In the genomic region with DNA sequence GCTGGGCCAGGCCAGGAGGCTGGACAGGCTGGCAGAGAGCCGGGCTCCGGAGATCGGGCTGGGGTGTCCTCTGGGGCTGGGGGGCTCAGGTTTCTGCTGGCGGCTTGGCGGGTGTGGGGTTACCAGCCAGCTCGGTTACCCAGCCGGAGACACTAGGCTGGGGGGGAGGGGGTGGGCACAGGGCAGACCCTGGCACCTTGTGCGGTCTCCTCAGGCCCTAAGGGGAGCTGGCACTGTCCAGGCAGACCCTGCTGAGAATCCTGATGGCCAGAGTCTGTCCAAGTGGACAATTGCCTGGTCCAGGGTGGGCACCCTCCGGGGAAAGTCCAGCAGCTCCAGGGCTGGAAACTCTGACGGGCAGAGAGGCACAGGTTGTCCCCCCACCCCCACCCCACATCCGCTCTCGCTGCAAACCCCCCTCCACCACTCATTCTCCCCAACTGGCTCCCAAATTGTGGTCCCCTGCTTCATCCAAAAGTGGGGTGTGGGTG, we compare ENCODE assay signal across 11 cellular contexts. TPM values are rescaled to one million over a fixed set of nuclear protein-coding genes. Genes with fewer than 3 reads are reported as not detected.
DNase-seq lines count a peak whose midpoint lies in the region; ATAC-seq and TF ChIP-seq lines count a peak whose summit lies in the region.
"Had no signal": no experiment of that assay in that cellular context is flagged by ENCODE, and none has a peak within 500 bp of the region (broad histone marks: within the 10 kb centered on the region; RNA-seq: fewer than 3 reads in every experiment).

No MANE protein-coding gene starts in this region.

- peak; percentile 73 for DNase-seq in activated CD4-positive, alpha-beta T cell treated with anti-CD3 and anti-CD28 coated beads for 36 hours
- DNase-seq in activated CD4-positive, alpha-beta T cell treated with anti-CD3 and anti-CD28 coated beads, Interleukin-2, amount 50 U/mL, for 1 hour, result no peak
- DNase-seq in left lung (no peak), stomach (no peak), NOMO-1 treated with dmso at 0.1 percent for 144 hours (lab: John Stamatoyannopoulos, UW; ENCODE audit: unreplicated experiment) (no peak)
- DNase-seq: nucleus accumbens; stimulated activated CD8-positive, alpha-beta memory T cell treated with anti-CD3 and anti-CD28 coated beads, Interleukin-4, amount 100 ng/mL, for 48 hours had no signal

- H3K4me1 ChIP-seq in left lung (peaks cover 46 to 98% of the 10 kb centered on the region in 2 donors), stomach (peaks cover 95 to 100% (median 98%) of the 10 kb centered on the region in 4 donors)

- no peaks in the 10 kb centered on the region for H3K9me3 Mint-ChIP-seq in activated CD4-positive, alpha-beta T cell treated with anti-CD3 and anti-CD28 coated beads for 36 hours (ENCODE audit: low read depth)
- no peaks in the 10 kb centered on the region for H3K9me3 Mint-ChIP-seq in activated naive CD8-positive, alpha-beta T cell (ENCODE audit: low read depth)

- POLR2A ChIA-PET in activated CD4-positive, alpha-beta T cell treated with anti-CD3 and anti-CD28 coated beads for 36 hours (lab: Charles Lee), result interaction anchor here (0.9 kb wide), 1 partner anchor 48 kb away, joined by 3 read pairs; no protein-coding TSS in a partner anchor

- H3K4me1 Mint-ChIP-seq in activated CD4-positive, alpha-beta T cell treated with anti-CD3 and anti-CD28 coated beads for 36 hours, result peaks cover 68% of the 10 kb centered on the region
- peaks cover 68% of the 10 kb centered on the region for H3K4me1 Mint-ChIP-seq in activated naive CD8-positive, alpha-beta T cell (ENCODE audit: low read depth)

- H3K27me3 Mint-ChIP-seq in activated CD4-positive, alpha-beta T cell treated with anti-CD3 and anti-CD28 coated beads for 36 hours, result no peaks in the 10 kb centered on the region
- H3K27me3 Mint-ChIP-seq in activated naive CD8-positive, alpha-beta T cell, result no peaks in the 10 kb centered on the region

- H3K4me3 Mint-ChIP-seq in activated CD4-positive, alpha-beta T cell treated with anti-CD3 and anti-CD28 coated beads for 36 hours, result peak overlapping the region; percentile 99
- no peak overlapping the region for H3K4me3 Mint-ChIP-seq in activated naive CD8-positive, alpha-beta T cell

- no peak for ATAC-seq in activated CD4-positive, alpha-beta T cell treated with anti-CD3 and anti-CD28 coated beads for 36 hours
- ATAC-seq in left lung, result no peak
- ATAC-seq in HG02870 (IDR thresholded peaks at IDR 0.05; ENCODE audit: unreplicated experiment), result no peak
- ATAC-seq in HG03196 (IDR thresholded peaks at IDR 0.05; ENCODE audit: unreplicated experiment), result no peak

- CTCF ChIA-PET in activated CD4-positive, alpha-beta T cell treated with anti-CD3 and anti-CD28 coated beads for 36 hours (lab: Charles Lee), result interaction anchor here (0.5 to 3.7 kb wide), 7 partner anchors 8 to 93 kb away, joined by 3 to 28 read pairs (median 4); partner anchors contain the start of gene FLAD1

- peak overlapping the region in 1 of 2 donors; percentile 96 for H3K4me3 ChIP-seq in left lung
- peak overlapping the region; percentile 19 to 47 (median 34) for H3K4me3 ChIP-seq in stomach

- 71 to 84% (median 75%) methylated on average over 7 to 12 of the region's 12 CpGs for WGBS in stomach, 5 donors

- peak overlapping the region; percentile 96 for H3K27ac Mint-ChIP-seq in activated CD4-positive, alpha-beta T cell treated with anti-CD3 and anti-CD28 coated beads for 36 hours
- peak overlapping the region; percentile 50 for H3K27ac Mint-ChIP-seq in activated naive CD8-positive, alpha-beta T cell

- H3K9me3 ChIP-seq in left lung (no peaks in the 10 kb centered on the region), stomach (no peaks in the 10 kb centered on the region)

- intact Hi-C loops in activated CD4-positive, alpha-beta T cell treated with anti-CD3 and anti-CD28 coated beads for 36 hours (cut with DNase I, micrococcal nuclease), result loop anchor here in 1 of 2 experiments (1.0 to 10.0 kb wide), 3 partner anchors 8 to 1496 kb away; partner anchors contain the start of genes MEF2D and PMF1
- intact Hi-C loops in left lung (cut with DNase I) (no loop called here), stomach (cut with DNase I; ENCODE audit: low total_unique reads) (no loop called here)

- H3K27ac ChIP-seq in left lung (peak overlapping the region; percentile 59 to 95), stomach (peak overlapping the region; percentile 96 to 100 (median 99))

- H3K27me3 ChIP-seq in left lung (no peaks in the 10 kb centered on the region), stomach (no peaks in the 10 kb centered on the region)

- H3K36me3 Mint-ChIP-seq in activated CD4-positive, alpha-beta T cell treated with anti-CD3 and anti-CD28 coated beads for 36 hours (ENCODE audit: low read depth), result peaks cover 45% of the 10 kb centered on the region
- H3K36me3 Mint-ChIP-seq in activated naive CD8-positive, alpha-beta T cell, result no peaks in the 10 kb centered on the region

- TF ChIP-seq CTCF in left lung (IDR thresholded peaks at IDR 0.05), result no peak
- no peak for TF ChIP-seq CTCF in stomach (IDR thresholded peaks at IDR 0.05)

- H3K36me3 ChIP-seq in left lung, result peaks cover 0 to 16% of the 10 kb centered on the region in 2 donors
- peaks cover 6 to 27% (median 19%) of the 10 kb centered on the region in 4 donors for H3K36me3 ChIP-seq in stomach

- TF ChIP-seq EP300 in stomach (IDR thresholded peaks at IDR 0.05), result no peak

- TF ChIP-seq POLR2A in stomach (IDR thresholded peaks at IDR 0.05), result no peak

RNA-seq across cellular contexts. Expression of gene ZBTB7B, which starts 6.7 kb away (rescaled TPM):
- 100 to 1,000 TPM in 1 of 2 experiments, 10 to 100 TPM in 1; 94.0 to 105 TPM for total RNA-seq in activated CD4-positive, alpha-beta T cell treated with anti-CD3 and anti-CD28 coated beads for 36 hours
- total RNA-seq in left lung (100 to 1,000 TPM in 1 of 2 donors, 10 to 100 TPM in 1; 60.5 to 104 TPM), stomach (100 to 1,000 TPM in 1 of 5 donors, 10 to 100 TPM in 4; 32.3 to 134 (median 53.9) TPM)
- 10 to 100 TPM; 29.6 to 39.5 (median 35.6) TPM for polyA plus RNA-seq in stomach

RNA-seq across cellular contexts. Expression of gene LENEP, which starts 15.9 kb away (rescaled TPM):
- total RNA-seq in activated CD4-positive, alpha-beta T cell treated with anti-CD3 and anti-CD28 coated beads for 36 hours, result under 1 TPM; 0.79 to 0.80 TPM
- total RNA-seq in left lung (under 1 TPM in 1 of 2 donors, not detected in 1; 0.52 TPM), stomach (10 to 100 TPM in 1 of 5 donors, 1 to 10 TPM in 1, not detected in 3; 1.1 to 11.6 TPM)
- polyA plus RNA-seq in stomach, result not detected
- total RNA-seq: A172 had no signal

RNA-seq across cellular contexts. Expression of gene DCST2, which starts 24.3 kb away (rescaled TPM):
- total RNA-seq in activated CD4-positive, alpha-beta T cell treated with anti-CD3 and anti-CD28 coated beads for 36 hours, result under 1 TPM; 0.46 to 0.67 TPM
- total RNA-seq in left lung (1 to 10 TPM in 1 of 2 donors, under 1 TPM in 1; 0.60 to 1.3 TPM), stomach (100 to 1,000 TPM in 1 of 5 donors, not detected in 4; 158 TPM)
- 1 to 10 TPM; 1.6 to 6.6 (median 6.1) TPM for polyA plus RNA-seq in stomach

RNA-seq across cellular contexts. Expression of gene DCST1, which starts 24.4 kb away (rescaled TPM):
- not detected for total RNA-seq in activated CD4-positive, alpha-beta T cell treated with anti-CD3 and anti-CD28 coated beads for 36 hours
- total RNA-seq in left lung (not detected), stomach (under 1 TPM in 2 of 5 donors, not detected in 3; 0.18 to 0.89 TPM)
- under 1 TPM in 1 of 3 donors, not detected in 2; 0.13 TPM for polyA plus RNA-seq in stomach
- total RNA-seq: A172 had no signal

RNA-seq across cellular contexts. Expression of gene FLAD1, which starts 26.1 kb away (rescaled TPM):
- total RNA-seq in activated CD4-positive, alpha-beta T cell treated with anti-CD3 and anti-CD28 coated beads for 36 hours, result 10 to 100 TPM; 38.0 to 42.4 TPM
- total RNA-seq in left lung, result 10 to 100 TPM; 26.4 to 39.9 TPM
- 10 to 100 TPM; 14.1 to 76.5 (median 54.8) TPM for total RNA-seq in stomach
- 10 to 100 TPM; 31.4 to 43.8 (median 40.4) TPM for polyA plus RNA-seq in stomach
